Comparison of ENCODE assay signal across 11 cellular contexts in genomic region chr18:76499596-76500340, GRCh38. TPM values are rescaled to one million over a fixed set of nuclear protein-coding genes. Genes with fewer than 3 reads are reported as not detected.
DNase-seq lines count a peak whose midpoint lies in the region; ATAC-seq, FAIRE-seq and TF ChIP-seq lines count a peak whose summit lies in the region.
"Had no signal": no experiment of that assay in that cellular context is flagged by ENCODE, and none has a peak within 500 bp of the region (broad histone marks: within the 10 kb centered on the region; RNA-seq: fewer than 3 reads in every experiment).

No MANE protein-coding gene starts in this region.

- H3K36me3 Mint-ChIP-seq in neural crest cell (ENCODE audit: low read depth) = no peaks in the 10 kb centered on the region

- ATAC-seq in GM18873 (IDR thresholded peaks at IDR 0.05; ENCODE audit: low FRiP score, unreplicated experiment) (peak; percentile 92), HG02678 (IDR thresholded peaks at IDR 0.05; ENCODE audit: unreplicated experiment) (peak; percentile 89), left lobe of liver (no peak)
- ATAC-seq: pancreas had no signal

- in situ Hi-C loops in KBM-7 (cut with MboI; ENCODE audit: low pct_unique_long_range_greater_than_20kb, low sequenced_read_pairs) = no loop called here

- FAIRE-seq in frontal cortex (lab: Jason Lieb, UNC) = no peak
- FAIRE-seq: pancreas had no signal

- H3K9me3 Mint-ChIP-seq in neural crest cell = no peaks in the 10 kb centered on the region

- no peaks in the 10 kb centered on the region for H3K27me3 Mint-ChIP-seq in neural crest cell (ENCODE audit: low read depth)

- DNase-seq in KBM-7 = peak; percentile 67
- no peak for DNase-seq in neural crest cell (ENCODE audit: low read depth, low spot score)
- no peak for DNase-seq in left lobe of liver (ENCODE audit: low spot score)
- DNase-seq in NCI-H2029 treated with DMSO at 0.1 percent for 48 hours (lab: John Stamatoyannopoulos, UW) = no peak
- no peak for DNase-seq in frontal cortex (ENCODE audit: low spot score in 2 of 2)
- DNase-seq in stimulated activated CD4-positive, alpha-beta T cell treated with anti-CD3 and anti-CD28 coated beads, Interleukin-2, amount 100 ng/mL, for 24 hours = no peak
- DNase-seq: anterior cingulate cortex, pancreas, T1000 had no signal

- peak overlapping the region; percentile 3 for H3K4me3 Mint-ChIP-seq in neural crest cell

- peaks cover 56% of the 10 kb centered on the region for H3K4me1 Mint-ChIP-seq in neural crest cell

- no peak for TF ChIP-seq CTCF in neural crest cell (conservative IDR thresholded peaks at IDR 0.05)

- no peak overlapping the region for H3K27ac Mint-ChIP-seq in neural crest cell (ENCODE audit: unreplicated experiment)

RNA-seq across cellular contexts. Expression of gene ZNF516, which starts 4.7 kb away (rescaled TPM):
- total RNA-seq in neural crest cell = 90.7 and 91.2 TPM in 2 replicates
- total RNA-seq in left lobe of liver = 16.2 TPM
- 14.3 TPM for total RNA-seq in frontal cortex
